ENCODE assay signal across 20 cellular contexts in the genomic region with DNA sequence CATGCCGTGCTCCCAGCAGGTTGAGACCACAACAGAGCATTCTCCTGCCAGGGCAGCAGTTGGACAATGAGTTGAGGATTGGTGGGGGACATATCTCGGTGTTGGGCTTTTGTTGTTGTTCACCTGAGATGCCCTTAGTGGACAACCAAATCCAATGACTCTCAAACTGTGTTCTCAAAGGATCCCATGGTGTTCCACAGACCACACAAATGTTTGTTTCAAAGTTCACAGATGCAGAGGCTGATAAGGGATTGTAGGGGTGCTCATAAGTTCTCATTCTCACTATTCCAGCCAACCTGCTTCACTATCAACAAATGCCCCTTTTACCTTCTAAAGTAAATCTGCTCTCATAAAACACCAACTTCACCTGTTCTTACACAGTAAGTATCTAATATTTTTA.
DNase-seq lines count a peak whose midpoint lies in the region; ATAC-seq and TF ChIP-seq lines count a peak whose summit lies in the region.
"Had no signal": no experiment of that assay in that cellular context is flagged by ENCODE, and none has a peak within 500 bp of the region (broad histone marks: within the 10 kb centered on the region; RNA-seq: fewer than 3 reads in every experiment).

No MANE protein-coding gene starts in this region.

- POLR2A ChIA-PET in MCF 10A (lab: Yijun Ruan, JAX) = no interaction called here

- H3K36me3 ChIP-seq in mammary epithelial cell (ENCODE audit: insufficient read depth, low read length) = no peaks in the 10 kb centered on the region
- H3K36me3 ChIP-seq in GM23338 (ENCODE audit: insufficient read depth) = no peaks in the 10 kb centered on the region; the same call in 1 of the 2 replicates
- H3K36me3 ChIP-seq in psoas muscle (ENCODE audit: insufficient read depth in 1 of 2, low read depth in 1 of 2) = no peaks in the 10 kb centered on the region
- no peaks in the 10 kb centered on the region for H3K36me3 ChIP-seq in smooth muscle cell (ENCODE audit: low read depth)
- H3K36me3 ChIP-seq: BLaER1 treated with 17β-estradiol and CSF1 and Interleukin-3, amounts not matched to agents 10 nM and 100 nM had no signal

- TF ChIP-seq CTCF in MCF 10A (IDR thresholded peaks at IDR 0.05; ENCODE audit: unreplicated experiment) = no peak
- TF ChIP-seq CTCF in mammary epithelial cell (conservative IDR thresholded peaks at IDR 0.05 in 1 of 2, IDR thresholded peaks at IDR 0.05 in 1 of 2; ENCODE audit: extremely low read depth in 1 of 2, insufficient read depth in 1 of 2, low read depth in 1 of 2, low read length in 2 of 2) = no peak
- no peak for TF ChIP-seq CTCF in GM23338 (conservative IDR thresholded peaks at IDR 0.05; ENCODE audit: low read depth in 2 of 2)
- TF ChIP-seq CTCF in psoas muscle (IDR thresholded peaks at IDR 0.05) = no peak
- TF ChIP-seq CTCF in smooth muscle cell (IDR thresholded peaks at IDR 0.05; ENCODE audit: borderline replicate concordance, insufficient read depth, poor library complexity, severe bottlenecking) = no peak

- CTCF ChIA-PET in MCF 10A (lab: Yijun Ruan, JAX) (no interaction called here), mammary epithelial cell (lab: Charles Lee; ENCODE audit: low non-redundant PET) (no interaction called here)

- H3K4me3 ChIP-seq in mammary epithelial cell (replicated peaks in 1 of 3; ENCODE audit: insufficient read depth in 1 of 3, low read depth in 2 of 3, low read length in 3 of 3) (no peak overlapping the region), GM23338 (no peak overlapping the region), psoas muscle (no peak overlapping the region), smooth muscle cell (no peak overlapping the region)
- H3K4me3 ChIP-seq: A549; BLaER1 treated with 17β-estradiol and CSF1 and Interleukin-3, amounts not matched to agents 10 nM and 100 nM had no signal

- H3K27ac ChIP-seq in mammary epithelial cell (ENCODE audit: insufficient read depth, low read depth, low read length) = no peak overlapping the region
- H3K27ac ChIP-seq in GM23338 (ENCODE audit: low read depth) = peak overlapping the region; percentile 29; the same call in 1 of the 2 replicates
- H3K27ac ChIP-seq in psoas muscle = no peak overlapping the region
- no peak overlapping the region for H3K27ac ChIP-seq in smooth muscle cell (ENCODE audit: low read depth)
- H3K27ac ChIP-seq: 22Rv1; A549; BLaER1 treated with 17β-estradiol and CSF1 and Interleukin-3, amounts not matched to agents 10 nM and 100 nM; C4-2B had no signal

- H3K4me2 ChIP-seq in mammary epithelial cell (ENCODE audit: insufficient read depth, low read depth, low read length) (no peak overlapping the region), GM23338 (no peak overlapping the region), smooth muscle cell (no peak overlapping the region)
- H3K4me2 ChIP-seq: A549; BLaER1 treated with 17β-estradiol and CSF1 and Interleukin-3, amounts not matched to agents 10 nM and 100 nM had no signal

- H2AFZ ChIP-seq in mammary epithelial cell (ENCODE audit: low read depth, low read length) = no peak overlapping the region
- no peak overlapping the region for H2AFZ ChIP-seq in GM23338
- H2AFZ ChIP-seq in smooth muscle cell (ENCODE audit: low read depth) = no peak overlapping the region

- intact Hi-C loops in MCF 10A (cut with micrococcal nuclease) = no loop called here
- intact Hi-C loops in mammary epithelial cell (cut with micrococcal nuclease) = no loop called here
- intact Hi-C loops in psoas muscle (cut with DNase I) = no loop called here

- H3K4me1 ChIP-seq in mammary epithelial cell (ENCODE audit: insufficient read depth, low read length) (peaks cover 2% of the 10 kb centered on the region), GM23338 (ENCODE audit: insufficient read depth) (peaks cover 18% of the 10 kb centered on the region), psoas muscle (no peaks in the 10 kb centered on the region), smooth muscle cell (ENCODE audit: low read depth) (no peaks in the 10 kb centered on the region)
- H3K4me1 ChIP-seq: A549, Caco-2 had no signal

- H3K27ac Mint-ChIP-seq in MCF 10A (ENCODE audit: low read depth, unreplicated experiment) = peak overlapping the region; percentile 35
- no peak overlapping the region for H3K27ac Mint-ChIP-seq in GM23338
- H3K27ac Mint-ChIP-seq in IgD-negative memory B cell = peak overlapping the region in 2 of 3 donors; percentile 26 to 29
- H3K27ac Mint-ChIP-seq in stimulated activated memory B cell treated with anti-CD40 and anti-IgM and Interleukin-4, amounts not matched to agents 10 μg/mL and 1 μg/mL and 100 μg/mL, for 72 hours = peak overlapping the region; percentile 59
- H3K27ac Mint-ChIP-seq: B cell; CD4-positive, alpha-beta T cell; CD8-positive, alpha-beta T cell had no signal

- DNase-seq in MCF 10A (ENCODE audit: unreplicated experiment) (no peak), mammary epithelial cell (no peak), GM23338 (ENCODE audit: low spot score) (no peak), psoas muscle (no peak), smooth muscle cell (lab: John Stamatoyannopoulos, UW; ENCODE audit: unreplicated experiment) (no peak)
- DNase-seq: AML-193; Caco-2; Calu3; CD4-positive, alpha-beta T cell; CD8-positive, alpha-beta T cell; DMS79 treated with DMSO at 0.1 percent for 48 hours; GF-D8 had no signal

- dilution Hi-C loops in mammary epithelial cell (cut with HindIII; ENCODE audit: low sequenced_read_pairs) = no loop called here

- H3K27me3 ChIP-seq in mammary epithelial cell (ENCODE audit: insufficient read depth, low read length) (no peaks in the 10 kb centered on the region), GM23338 (ENCODE audit: insufficient read depth) (no peaks in the 10 kb centered on the region), psoas muscle (ENCODE audit: insufficient read depth in 3 of 3, low read length in 2 of 3) (no peaks in the 10 kb centered on the region), smooth muscle cell (ENCODE audit: low read depth) (no peaks in the 10 kb centered on the region)
- H3K27me3 ChIP-seq: BLaER1 treated with 17β-estradiol and CSF1 and Interleukin-3, amounts not matched to agents 10 nM and 100 nM had no signal

- H3K4me3 Mint-ChIP-seq in MCF 10A (ENCODE audit: unreplicated experiment) (no peak overlapping the region), GM23338 (no peak overlapping the region), IgD-negative memory B cell (no peak overlapping the region)
- no peak overlapping the region for H3K4me3 Mint-ChIP-seq in stimulated activated memory B cell treated with anti-CD40 and anti-IgM and Interleukin-4, amounts not matched to agents 10 μg/mL and 1 μg/mL and 100 μg/mL, for 72 hours
- H3K4me3 Mint-ChIP-seq: B cell; CD4-positive, alpha-beta T cell; CD8-positive, alpha-beta T cell had no signal

- H4K20me1 ChIP-seq in mammary epithelial cell (ENCODE audit: insufficient read depth, low read length) = no peaks in the 10 kb centered on the region
- peaks cover 20% of the 10 kb centered on the region for H4K20me1 ChIP-seq in GM23338 (replicated peaks; ENCODE audit: insufficient read depth)
- H4K20me1 ChIP-seq in smooth muscle cell (ENCODE audit: low read depth) = peaks cover 30% of the 10 kb centered on the region
- H4K20me1 ChIP-seq: BLaER1 treated with 17β-estradiol and CSF1 and Interleukin-3, amounts not matched to agents 10 nM and 100 nM had no signal

- H3K9me3 ChIP-seq in mammary epithelial cell (replicated peaks; ENCODE audit: insufficient read depth, low read length) (no peaks in the 10 kb centered on the region), psoas muscle (no peaks in the 10 kb centered on the region), smooth muscle cell (replicated peaks; ENCODE audit: low read depth) (no peaks in the 10 kb centered on the region)
- H3K9me3 ChIP-seq: A549, Caco-2 had no signal

- no TSS peak for BruUV-seq in MCF 10A (replicated peaks; lab: Mats Ljungman, UMichigan)
- no TSS peak for BruUV-seq in mammary epithelial cell (replicated peaks; lab: Mats Ljungman, UMichigan)

- no peak overlapping the region for H3K9ac ChIP-seq in mammary epithelial cell (ENCODE audit: insufficient read depth, low read length)
- no peak overlapping the region for H3K9ac ChIP-seq in smooth muscle cell (ENCODE audit: low read depth)
- H3K9ac ChIP-seq: BLaER1 treated with 17β-estradiol and CSF1 and Interleukin-3, amounts not matched to agents 10 nM and 100 nM had no signal

- no peaks in the 10 kb centered on the region for H3F3A ChIP-seq in GM23338 (replicated peaks; ENCODE audit: low read depth)
- H3F3A ChIP-seq in smooth muscle cell (ENCODE audit: low read depth) = no peaks in the 10 kb centered on the region

- WGBS in mammary epithelial cell (ENCODE audit: low coverage, missing lambda C conversion rate) = 100% methylated on average over 2 of the region's 2 CpGs
- WGBS in psoas muscle, 3 donors = 66 to 92% (median 74%) methylated on average over 2 of the region's 2 CpGs
- 94% methylated on average over 2 of the region's 2 CpGs for WGBS in smooth muscle cell (ENCODE audit: low lambda C conversion rate)

- in situ Hi-C loops in mammary epithelial cell (cut with MboI; ENCODE audit: low sequenced_read_pairs in 2 of 2) = no loop called here

- H3K9me3 Mint-ChIP-seq in MCF 10A (ENCODE audit: unreplicated experiment) = no peaks in the 10 kb centered on the region
- H3K9me3 Mint-ChIP-seq in GM23338 = no peaks in the 10 kb centered on the region
- no peaks in the 10 kb centered on the region for H3K9me3 Mint-ChIP-seq in IgD-negative memory B cell
- no peaks in the 10 kb centered on the region for H3K9me3 Mint-ChIP-seq in stimulated activated memory B cell treated with anti-CD40 and anti-IgM and Interleukin-4, amounts not matched to agents 10 μg/mL and 1 μg/mL and 100 μg/mL, for 72 hours
- H3K9me3 Mint-ChIP-seq: CD4-positive, alpha-beta T cell; CD8-positive, alpha-beta T cell had no signal

- H3K9me2 ChIP-seq in GM23338 (ENCODE audit: insufficient read depth) = peaks cover 3% of the 10 kb centered on the region

- H3K27me3 Mint-ChIP-seq in MCF 10A (ENCODE audit: insufficient read depth, unreplicated experiment) (no peaks in the 10 kb centered on the region), GM23338 (ENCODE audit: insufficient read depth, low read depth, poor library complexity) (no peaks in the 10 kb centered on the region), IgD-negative memory B cell (no peaks in the 10 kb centered on the region)
- H3K27me3 Mint-ChIP-seq in stimulated activated memory B cell treated with anti-CD40 and anti-IgM and Interleukin-4, amounts not matched to agents 10 μg/mL and 1 μg/mL and 100 μg/mL, for 72 hours = no peaks in the 10 kb centered on the region
- H3K27me3 Mint-ChIP-seq: B cell; CD4-positive, alpha-beta T cell had no signal

- H3K36me3 Mint-ChIP-seq in MCF 10A (ENCODE audit: insufficient read depth, unreplicated experiment) (peaks cover 36% of the 10 kb centered on the region), GM23338 (ENCODE audit: low read depth) (peaks cover 36% of the 10 kb centered on the region), IgD-negative memory B cell (peaks cover 12% of the 10 kb centered on the region)
- peaks cover 57% of the 10 kb centered on the region for H3K36me3 Mint-ChIP-seq in stimulated activated memory B cell treated with anti-CD40 and anti-IgM and Interleukin-4, amounts not matched to agents 10 μg/mL and 1 μg/mL and 100 μg/mL, for 72 hours
- H3K36me3 Mint-ChIP-seq: CD8-positive, alpha-beta T cell had no signal

- ATAC-seq in GM23338 = no peak; the same call in 2 of the 3 replicates
- ATAC-seq in stimulated activated memory B cell treated with anti-CD40 and anti-IgM and Interleukin-4, amounts not matched to agents 10 μg/mL and 1 μg/mL and 100 μg/mL, for 72 hours = no peak
- no peak for ATAC-seq in psoas muscle
- ATAC-seq in HG02623 (IDR thresholded peaks at IDR 0.05; ENCODE audit: unreplicated experiment) = no peak
- ATAC-seq: A549; CD8-positive, alpha-beta T cell had no signal

- H3K4me1 Mint-ChIP-seq in MCF 10A (ENCODE audit: insufficient read depth, unreplicated experiment) (peaks cover 13% of the 10 kb centered on the region), GM23338 (peaks cover 16% of the 10 kb centered on the region), IgD-negative memory B cell (peaks cover 7 to 29% (median 17%) of the 10 kb centered on the region in 3 donors)
- H3K4me1 Mint-ChIP-seq in stimulated activated memory B cell treated with anti-CD40 and anti-IgM and Interleukin-4, amounts not matched to agents 10 μg/mL and 1 μg/mL and 100 μg/mL, for 72 hours = peaks cover 29% of the 10 kb centered on the region

- H3K79me2 ChIP-seq in mammary epithelial cell (ENCODE audit: insufficient read depth, low read length) = peaks cover 54% of the 10 kb centered on the region
- peaks cover 77% of the 10 kb centered on the region for H3K79me2 ChIP-seq in GM23338 (replicated peaks; ENCODE audit: insufficient read depth)
- H3K79me2 ChIP-seq in smooth muscle cell (ENCODE audit: low read depth) = peaks cover 45% of the 10 kb centered on the region
